Comparison of ENCODE assay signal across 18 cellular contexts in genomic region chr1:153522294-153523048, GRCh38. TPM values are rescaled to one million over a fixed set of nuclear protein-coding genes. Genes with fewer than 3 reads are reported as not detected.
"Had no signal": no experiment of that assay in that cellular context is flagged by ENCODE, and none has a peak within 500 bp of the region (broad histone marks: within the 10 kb centered on the region; RNA-seq: fewer than 3 reads in every experiment).

No MANE protein-coding gene starts in this region.

RNA-seq across cellular contexts. Expression of gene S100A5, which starts 18.3 kb away (rescaled TPM):
- total RNA-seq: adrenal gland, aorta, body of pancreas, colonic mucosa, esophagus mucosa, heart left ventricle, kidney epithelial cell, lower leg skin, natural killer cell, occipital lobe, pulmonary artery endothelial cell, right atrium auricular region, thoracic aorta, WTC11 had no signal
- polyA plus RNA-seq: adrenal gland, aorta, heart left ventricle had no signal

RNA-seq across cellular contexts. Expression of gene S100A3, which starts 26.6 kb away (rescaled TPM):
- total RNA-seq: activated CD4-positive, alpha-beta memory T cell treated with anti-CD3 and anti-CD28 coated beads, Interleukin-2, amount 10 ng/mL, durations not matched to agents 7 days and 5 days; activated CD4-positive, alpha-beta T cell treated with anti-CD3 and anti-CD28 coated beads, Interleukin-2, amount 10 ng/mL, durations not matched to agents 7 days and 5 days; activated T-helper 1 cell treated with anti-CD3 and anti-CD28 coated beads, Interleukin-12 subunit alpha, Interleukin-12 subunit beta, Interleukin-2, Interleukin-4 antibody, amounts not matched to agents 30 ng/mL and 10 ng/mL and 1 ng/mL, durations not matched to agents 14 hours and 24 hours and 36 hours; body of pancreas; natural killer cell; occipital lobe had no signal
- polyA plus RNA-seq: immature natural killer cell had no signal

RNA-seq across cellular contexts. Expression of gene S100A2, which starts 43.2 kb away (rescaled TPM):
- total RNA-seq: body of pancreas, natural killer cell, occipital lobe, right atrium auricular region had no signal
